In the genomic region with DNA sequence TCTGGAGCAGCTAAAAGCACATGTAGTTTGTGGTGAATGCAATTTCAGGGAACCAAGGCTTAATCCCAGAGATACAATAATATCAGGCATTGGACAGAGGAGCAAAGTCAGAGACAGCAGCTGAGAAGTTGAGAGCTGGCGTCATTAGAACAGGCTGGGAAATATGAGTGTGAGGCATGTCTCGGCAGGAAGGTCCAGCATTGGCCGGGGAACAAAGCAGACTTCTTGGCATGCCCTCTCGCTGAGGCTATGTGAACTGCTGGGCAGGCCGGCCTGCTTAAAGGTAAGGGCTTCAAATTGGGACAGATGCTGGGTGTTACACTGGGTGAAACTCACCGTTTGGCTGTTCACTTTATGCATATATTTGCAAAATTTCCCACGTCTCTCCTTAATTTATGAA, we compare ENCODE assay signal across 14 cellular contexts.
DNase-seq lines count a peak whose midpoint lies in the region; ATAC-seq and TF ChIP-seq lines count a peak whose summit lies in the region.
"Had no signal": no experiment of that assay in that cellular context is flagged by ENCODE, and none has a peak within 500 bp of the region (broad histone marks: within the 10 kb centered on the region; RNA-seq: fewer than 3 reads in every experiment).

No MANE protein-coding gene starts in this region.

- no peaks in the 10 kb centered on the region for H3K27me3 ChIP-seq in adrenal gland
- no peaks in the 10 kb centered on the region for H3K27me3 ChIP-seq in neuron (ENCODE audit: insufficient read depth, low read length)
- H3K27me3 ChIP-seq: BE2C had no signal

- H3K4me3 ChIP-seq in AG10803 (ENCODE audit: low read length) (no peak overlapping the region), adrenal gland (no peak overlapping the region), fibroblast of villous mesenchyme (ENCODE audit: low read depth, low read length) (no peak overlapping the region), neuron (ENCODE audit: low read length) (no peak overlapping the region)
- H3K4me3 ChIP-seq: GM12878 had no signal

- no peaks in the 10 kb centered on the region for H3K36me3 Mint-ChIP-seq in T-cell

- peak; percentile 30 for TF ChIP-seq CTCF in AG10803 (conservative IDR thresholded peaks at IDR 0.05; ENCODE audit: low read length)
- peak in 5 of 6 experiments; percentile 21 to 37 (median 28) for TF ChIP-seq CTCF in adrenal gland (IDR thresholded peaks at IDR 0.05)
- peak; percentile 35 for TF ChIP-seq CTCF in fibroblast of villous mesenchyme (IDR thresholded peaks at IDR 0.05; ENCODE audit: insufficient read depth, low read depth, low read length)

- intact Hi-C loops in adrenal gland (cut with DNase I) = no loop called here

- H2AFZ ChIP-seq in neuron (ENCODE audit: low read depth, low read length) = peak overlapping the region; percentile 1

- no peak for ATAC-seq in HG03095 (IDR thresholded peaks at IDR 0.05; ENCODE audit: unreplicated experiment)
- no peak for ATAC-seq in T-cell (replicated peaks in 1 of 4)
- ATAC-seq in stimulated activated naive CD8-positive, alpha-beta T cell treated with anti-CD3 and anti-CD28 coated beads, Interleukin-15, amount 100 ng/mL, for 72 hours = no peak
- ATAC-seq: GM12878, HCT116 had no signal

- TF ChIP-seq POLR2A in adrenal gland (IDR thresholded peaks at IDR 0.05) = no peak

- no peaks in the 10 kb centered on the region for H3K27me3 Mint-ChIP-seq in T-cell
- no peaks in the 10 kb centered on the region for H3K27me3 Mint-ChIP-seq in stimulated activated naive CD8-positive, alpha-beta T cell treated with anti-CD3 and anti-CD28 coated beads, Interleukin-15, amount 100 ng/mL, for 72 hours

- no peak overlapping the region for H3K4me3 Mint-ChIP-seq in T-cell
- no peak overlapping the region for H3K4me3 Mint-ChIP-seq in stimulated activated naive CD8-positive, alpha-beta T cell treated with anti-CD3 and anti-CD28 coated beads, Interleukin-15, amount 100 ng/mL, for 72 hours

- no peak overlapping the region for H3K27ac ChIP-seq in adrenal gland

- DNase-seq in AG10803 (ENCODE audit: low read depth) (peak; percentile 63), adrenal gland (peak; percentile 34 to 81 (median 75)), fibroblast of villous mesenchyme (ENCODE audit: low read depth) (peak; percentile 41), retina (no peak), T-cell (no peak)
- no peak for DNase-seq in stimulated activated naive CD8-positive, alpha-beta T cell treated with anti-CD3 and anti-CD28 coated beads, Interleukin-15, amount 100 ng/mL, for 72 hours
- DNase-seq: activated gamma-delta T cell, BE2C, NCI-H69, T-helper 9 cell had no signal

- H3K9me3 ChIP-seq in adrenal gland (replicated peaks in 1 of 3) = no peaks in the 10 kb centered on the region
- H3K9me3 ChIP-seq in neuron (ENCODE audit: low read length) = no peaks in the 10 kb centered on the region
- H3K9me3 ChIP-seq: BE2C had no signal

- H3K9me3 Mint-ChIP-seq in T-cell = peaks cover 0 to 4% (median 0%) of the 10 kb centered on the region in 3 donors
- no peaks in the 10 kb centered on the region for H3K9me3 Mint-ChIP-seq in stimulated activated naive CD8-positive, alpha-beta T cell treated with anti-CD3 and anti-CD28 coated beads, Interleukin-15, amount 100 ng/mL, for 72 hours

- no peaks in the 10 kb centered on the region for H3K4me1 Mint-ChIP-seq in T-cell
- no peaks in the 10 kb centered on the region for H3K4me1 Mint-ChIP-seq in stimulated activated naive CD8-positive, alpha-beta T cell treated with anti-CD3 and anti-CD28 coated beads, Interleukin-15, amount 100 ng/mL, for 72 hours

- POLR2A ChIA-PET in T-cell (lab: Charles Lee) = no interaction called here

- H3K36me3 ChIP-seq in adrenal gland (replicated peaks in 1 of 2) (no peaks in the 10 kb centered on the region), neuron (ENCODE audit: insufficient read depth, low read length) (no peaks in the 10 kb centered on the region)
- H3K36me3 ChIP-seq: BE2C had no signal

- WGBS in adrenal gland, 4 donors = 43 to 66% (median 47%) methylated on average over 7 of the region's 7 CpGs

- H3K4me1 ChIP-seq in adrenal gland (replicated peaks in 1 of 2) (no peaks in the 10 kb centered on the region), neuron (ENCODE audit: insufficient read depth, low read length) (no peaks in the 10 kb centered on the region)
- H3K4me1 ChIP-seq: BE2C had no signal

- CTCF ChIA-PET in T-cell (lab: Charles Lee) = no interaction called here

- H3K27ac Mint-ChIP-seq in T-cell = no peak overlapping the region
- H3K27ac Mint-ChIP-seq in stimulated activated naive CD8-positive, alpha-beta T cell treated with anti-CD3 and anti-CD28 coated beads, Interleukin-15, amount 100 ng/mL, for 72 hours = no peak overlapping the region

Comparison
In these comparisons a context has a peak if more than half of its experiments do, and no peak if none do; other contexts are left out.
1. DNase-seq: peak in AG10803 (single experiment), adrenal gland (7 of 7) and fibroblast of villous mesenchyme (single experiment); none in retina (single experiment), T-cell (0 of 34) and stimulated activated naive CD8-positive, alpha-beta T cell treated with anti-CD3 and anti-CD28 coated beads, Interleukin-15, amount 100 ng/mL, for 72 hours (0 of 2).
2. Peak in every context shown above with its lines, with median percentiles within 50 percentile points of each other: CTCF ChIP-seq.